In genomic region chr6:33297406-33297955, GRCh38 we compare ENCODE assay signal across 8 cellular contexts. TPM values are rescaled to one million over a fixed set of nuclear protein-coding genes. Genes with fewer than 3 reads are reported as not detected.
A peak's percentile ranks its signal among the peaks of the same experiment; 100 is the strongest.
DNase-seq lines count a peak whose midpoint lies in the region; ATAC-seq and TF ChIP-seq lines count a peak whose summit lies in the region.

No MANE protein-coding gene starts in this region.

- H3K9me3 ChIP-seq in RWPE2 (ENCODE audit: severe bottlenecking): no peaks in the 10 kb centered on the region
- H3K9me3 ChIP-seq in neuron (ENCODE audit: low read length): no peaks in the 10 kb centered on the region

- ATAC-seq in RWPE2 (ENCODE audit: low read depth) (peak; percentile 32), esophagus mucosa (peak; percentile 58), HG02623 (IDR thresholded peaks at IDR 0.05; ENCODE audit: unreplicated experiment) (no peak)

- DNase-seq in NCI-H2227 (lab: John Stamatoyannopoulos, UW; ENCODE audit: unreplicated experiment) (peak; percentile 65), NCI-H2227 treated with DMSO at 0.1 percent for 48 hours (lab: John Stamatoyannopoulos, UW) (no peak), RWPE2 (ENCODE audit: low spot score) (no peak), GF-D8 (lab: John Stamatoyannopoulos, UW) (no peak), T-helper 9 cell (no peak)

- H3K27me3 ChIP-seq in RWPE2 (ENCODE audit: insufficient read depth, poor library complexity, severe bottlenecking) (no peaks in the 10 kb centered on the region), neuron (ENCODE audit: insufficient read depth, low read length) (no peaks in the 10 kb centered on the region)

- H3K4me3 ChIP-seq in RWPE2 (ENCODE audit: severe bottlenecking) (peak overlapping the region; percentile 65), neuron (ENCODE audit: low read length) (peak overlapping the region; percentile 30)

- H2AFZ ChIP-seq in neuron (ENCODE audit: low read depth, low read length): no peak overlapping the region

- peak overlapping the region; percentile 92 for H3K27ac ChIP-seq in RWPE2 (ENCODE audit: poor library complexity, severe bottlenecking)

- TF ChIP-seq CTCF in RWPE2 (IDR thresholded peaks at IDR 0.05; ENCODE audit: poor library complexity, severe bottlenecking): no peak

- peaks cover 22% of the 10 kb centered on the region for H3K36me3 ChIP-seq in RWPE2 (ENCODE audit: low read depth)
- peaks cover 13% of the 10 kb centered on the region for H3K36me3 ChIP-seq in neuron (ENCODE audit: insufficient read depth, low read length)

- H3K4me1 ChIP-seq in RWPE2 (ENCODE audit: insufficient read depth, poor library complexity, severe bottlenecking) (no peaks in the 10 kb centered on the region), neuron (ENCODE audit: insufficient read depth, low read length) (peaks cover 10% of the 10 kb centered on the region)

RNA-seq across cellular contexts. Expression of gene RGL2, which starts 1.3 kb away (rescaled TPM):
- total RNA-seq in esophagus mucosa: 55.8 TPM

RNA-seq across cellular contexts. Expression of gene PFDN6, which starts 8.1 kb away (rescaled TPM):
- total RNA-seq in esophagus mucosa: 39.9 TPM

RNA-seq across cellular contexts. Expression of gene WDR46, which starts 8.4 kb away (rescaled TPM):
- total RNA-seq in esophagus mucosa: 31.5 TPM

RNA-seq across cellular contexts. Expression of gene TAPBP, which starts 16.4 kb away (rescaled TPM):
- 63.5 TPM for total RNA-seq in esophagus mucosa

RNA-seq across cellular contexts. Expression of gene ZBTB22, which starts 20.1 kb away (rescaled TPM):
- total RNA-seq in esophagus mucosa: 10.6 TPM
